Comparison of ENCODE assay signal across 9 cellular contexts in the genomic region with DNA sequence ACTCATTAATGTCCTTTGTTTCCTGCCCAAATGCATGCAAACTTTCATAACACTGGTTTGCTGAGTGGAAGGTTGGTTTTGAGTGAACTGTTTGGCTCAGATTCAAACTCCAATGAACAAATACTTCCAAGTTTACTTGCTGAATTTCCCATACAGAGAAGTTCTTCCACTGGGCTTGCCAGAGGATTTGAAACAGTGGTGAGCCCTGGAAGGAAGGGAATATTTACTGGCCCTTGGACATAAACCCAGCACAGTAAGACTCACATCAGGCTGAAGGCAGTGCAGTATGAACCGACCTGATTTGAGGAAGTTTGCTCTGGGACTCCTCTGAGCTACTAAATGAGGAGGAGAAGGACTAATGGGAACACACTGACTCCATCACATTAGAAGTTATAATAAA. TPM values are rescaled to one million over a fixed set of nuclear protein-coding genes. Genes with fewer than 3 reads are reported as not detected.
A peak's percentile ranks its signal among the peaks of the same experiment; 100 is the strongest.
DNase-seq lines count a peak whose midpoint lies in the region.
"Had no signal": no experiment of that assay in that cellular context is flagged by ENCODE, and none has a peak within 500 bp of the region (broad histone marks: within the 10 kb centered on the region; RNA-seq: fewer than 3 reads in every experiment).

No MANE protein-coding gene starts in this region.

- H2AFZ ChIP-seq in mesenchymal stem cell (ENCODE audit: low read depth, low read length) = no peak overlapping the region

- H3K4me3 ChIP-seq in duodenal mucosa (ENCODE audit: low read depth in 1 of 2, low read length in 2 of 2) = peak overlapping the region in 1 of 2 donors; percentile 87
- peak overlapping the region in 1 of 2 experiments; percentile 86 for H3K4me3 ChIP-seq in mesenchymal stem cell (ENCODE audit: insufficient read depth in 1 of 2, low read depth in 1 of 2, low read length in 2 of 2)

- 100% methylated on average over 1 of the region's 1 CpG for WGBS in mesenchymal stem cell

- H3K4me1 ChIP-seq in duodenal mucosa (ENCODE audit: control insufficient read depth in 1 of 2, insufficient read depth in 2 of 2, low read length in 2 of 2) = peaks cover 78 to 85% of the 10 kb centered on the region in 2 donors
- peaks cover 21% of the 10 kb centered on the region for H3K4me1 ChIP-seq in mesenchymal stem cell (ENCODE audit: control insufficient read depth, insufficient read depth, low read depth, low read length)

- peak; percentile 50 for DNase-seq in M059J (ENCODE audit: low read depth)
- peak; percentile 79 for DNase-seq in mesenchymal stem cell
- DNase-seq in amniotic stem cell (lab: John Stamatoyannopoulos, UW) = no peak
- DNase-seq in HPDE6-E6E7 (ENCODE audit: extremely low spot score) = no peak
- DNase-seq in central memory CD4-positive, alpha-beta T cell = no peak
- DNase-seq in DMS53 (lab: John Stamatoyannopoulos, UW) = no peak
- DNase-seq: stimulated activated CD4-positive, alpha-beta T cell treated with anti-CD3 and anti-CD28 coated beads, Interleukin-1b, Interleukin-23, amount 100 ng/mL, for 48 hours had no signal

- no peak overlapping the region for H3K18ac ChIP-seq in mesenchymal stem cell (ENCODE audit: low read depth in 1 of 2, low read length in 2 of 2)

- no peak overlapping the region for H3K4ac ChIP-seq in mesenchymal stem cell (ENCODE audit: low read depth in 1 of 2, low read length in 2 of 2)

- H3K9ac ChIP-seq in duodenal mucosa (ENCODE audit: low read depth in 1 of 2, low read length in 2 of 2) = peak overlapping the region; percentile 51 to 67
- H3K9ac ChIP-seq in mesenchymal stem cell (ENCODE audit: low read length) = peak overlapping the region; percentile 99

- no peak overlapping the region for H2BK15ac ChIP-seq in mesenchymal stem cell (ENCODE audit: low read depth, poor library complexity, severe bottlenecking)

- no peak overlapping the region for H2BK5ac ChIP-seq in mesenchymal stem cell (ENCODE audit: low read depth, low read length, poor library complexity, severe bottlenecking)

- H2BK120ac ChIP-seq in mesenchymal stem cell (ENCODE audit: low read depth, low read length) = no peak overlapping the region

- H3K27me3 ChIP-seq in duodenal mucosa (ENCODE audit: control insufficient read depth in 1 of 2, insufficient read depth in 2 of 2, low read length in 2 of 2) (no peaks in the 10 kb centered on the region), mesenchymal stem cell (ENCODE audit: control insufficient read depth in 1 of 2, insufficient read depth in 1 of 2, low read length in 2 of 2) (no peaks in the 10 kb centered on the region)

- H3K4me2 ChIP-seq in mesenchymal stem cell (ENCODE audit: low read length, poor library complexity, severe bottlenecking) = no peak overlapping the region

- peaks cover 4 to 12% of the 10 kb centered on the region in 2 donors for H3K36me3 ChIP-seq in duodenal mucosa (ENCODE audit: control insufficient read depth in 1 of 2, insufficient read depth in 2 of 2, low read length in 2 of 2)
- H3K36me3 ChIP-seq in mesenchymal stem cell (ENCODE audit: control insufficient read depth in 1 of 2, insufficient read depth in 2 of 2, low read depth in 1 of 2, low read length in 2 of 2) = peaks cover 0 to 42% of the 10 kb centered on the region in 2 experiments

- H2AK5ac ChIP-seq in mesenchymal stem cell (ENCODE audit: low read length, severe bottlenecking) = no peak overlapping the region

- no peak overlapping the region for H4K8ac ChIP-seq in mesenchymal stem cell (ENCODE audit: low read length)

- H3K9me3 ChIP-seq in duodenal mucosa (ENCODE audit: control insufficient read depth in 1 of 2, low read length in 2 of 2) = no peaks in the 10 kb centered on the region
- H3K9me3 ChIP-seq in mesenchymal stem cell (ENCODE audit: control insufficient read depth, low read length) = no peaks in the 10 kb centered on the region

- H3K79me1 ChIP-seq in mesenchymal stem cell (replicated peaks; ENCODE audit: low read length, poor library complexity, severe bottlenecking) = peaks cover 27% of the 10 kb centered on the region

- H4K91ac ChIP-seq in mesenchymal stem cell (ENCODE audit: low read length) = no peak overlapping the region

- peak overlapping the region; percentile 83 for H3K27ac ChIP-seq in duodenal mucosa (ENCODE audit: low read depth, low read length)
- no peak overlapping the region for H3K27ac ChIP-seq in mesenchymal stem cell (ENCODE audit: low read length, poor library complexity, severe bottlenecking)
- peak overlapping the region; percentile 59 for H3K27ac ChIP-seq in temporal lobe (ENCODE audit: low read depth, low read length)

- no peak overlapping the region for H3K14ac ChIP-seq in mesenchymal stem cell (ENCODE audit: low read length in 2 of 2)

- H3K23ac ChIP-seq in mesenchymal stem cell (ENCODE audit: low read length in 2 of 2) = no peak overlapping the region

- H2BK12ac ChIP-seq in mesenchymal stem cell (ENCODE audit: low read length in 2 of 2) = peak overlapping the region; percentile 21 to 69

RNA-seq across cellular contexts. Expression of a gene that starts 3.8 kb away (rescaled TPM):
- 46.8 and 51.1 TPM in 2 replicates for total RNA-seq in M059J (2014; rRNA removed; shearing (Covaris generic))
- polyA plus RNA-seq in mesenchymal stem cell (2013, experiment 1 of 2) = 12.5 TPM
- 13.1 TPM for polyA plus RNA-seq in mesenchymal stem cell (2013, experiment 2 of 2)
- 2.2 TPM for total RNA-seq in temporal lobe

Comparison
In these comparisons a context has a peak if more than half of its experiments do, and no peak if none do; other contexts are left out.
1. DNase-seq: peak in M059J (single experiment) and mesenchymal stem cell (single experiment); none in amniotic stem cell (single experiment), HPDE6-E6E7 (single experiment), central memory CD4-positive, alpha-beta T cell (single experiment) and DMS53 (single experiment).
2. RNA of a gene that starts 3.8 kb away (total RNA-seq): 46.8 to 51.1 TPM in M059J; 2.2 TPM in temporal lobe (single experiment); every median in the first group is over 10 times any median in the second.